Comparison of ENCODE assay signal across 25 cellular contexts in genomic region chr17:82357394-82357793, GRCh38. TPM values are rescaled to one million over a fixed set of nuclear protein-coding genes. Genes with fewer than 3 reads are reported as not detected.
DNase-seq lines count a peak whose midpoint lies in the region; ATAC-seq, FAIRE-seq and TF ChIP-seq lines count a peak whose summit lies in the region.
"Had no signal": no experiment of that assay in that cellular context is flagged by ENCODE, and none has a peak within 500 bp of the region (broad histone marks: within the 10 kb centered on the region; RNA-seq: fewer than 3 reads in every experiment).

No MANE protein-coding gene starts in this region.

- TF ChIP-seq CTCF in MM.1S (IDR thresholded peaks at IDR 0.05; ENCODE audit: low read length) (no peak), H1 (IDR thresholded peaks at IDR 0.05; ENCODE audit: control extremely low read depth in 1 of 3, insufficient read depth in 1 of 3, low read depth in 1 of 3, low read length in 3 of 3) (no peak)

- H2AK5ac ChIP-seq in H1 (ENCODE audit: low read depth, low read length), result no peak overlapping the region

- H3F3A ChIP-seq in MM.1S (ENCODE audit: insufficient read depth, low read length), result peaks cover 9% of the 10 kb centered on the region

- peak overlapping the region; percentile 40 for H2AFZ ChIP-seq in MM.1S (ENCODE audit: low read length)
- H2AFZ ChIP-seq in H1 (ENCODE audit: low read length), result no peak overlapping the region

- H2BK5ac ChIP-seq in H1 (ENCODE audit: low read depth, low read length), result no peak overlapping the region

- TF ChIP-seq RAD21 in H1 (IDR thresholded peaks at IDR 0.05 in 1 of 2, conservative IDR thresholded peaks at IDR 0.05 in 1 of 2; ENCODE audit: low read depth in 2 of 2, low read length in 2 of 2), result no peak

- H4K8ac ChIP-seq in H1 (ENCODE audit: extremely low read depth, insufficient read depth, low read length), result peak overlapping the region; percentile 66

- intact Hi-C loops in left colon (cut with DNase I, micrococcal nuclease), result loop anchor here (5.0 to 10.0 kb wide), 3 partner anchors 55 to 417 kb away; no protein-coding TSS in a partner anchor
- intact Hi-C loops in cardiac septum (cut with DNase I), result no loop called here

- H3K23me2 ChIP-seq in H1 (ENCODE audit: low read depth, low read length), result no peaks in the 10 kb centered on the region

- H3K4me2 ChIP-seq in MM.1S (ENCODE audit: low read depth, low read length) (peak overlapping the region; percentile 78; the same call in 1 of the 2 replicates), H1 (ENCODE audit: insufficient read depth in 1 of 2, low read depth in 2 of 2, low read length in 2 of 2) (no peak overlapping the region)

- H3K79me2 ChIP-seq in MM.1S (ENCODE audit: low read length) (no peaks in the 10 kb centered on the region), H1 (ENCODE audit: control insufficient read depth in 1 of 2, insufficient read depth in 2 of 2, low read length in 2 of 2) (no peaks in the 10 kb centered on the region)

- H3K56ac ChIP-seq in H1 (replicated peaks; ENCODE audit: insufficient read length, low read depth, low read length), result no peak overlapping the region

- H3K4me1 ChIP-seq in MM.1S (ENCODE audit: low read length) (peaks cover 39% of the 10 kb centered on the region), H1 (replicated peaks in 1 of 4; ENCODE audit: control insufficient read depth in 3 of 4, insufficient read depth in 4 of 4, low read length in 3 of 4) (peaks cover 0 to 6% (median 5%) of the 10 kb centered on the region in 4 experiments; a peak in 5 of 7 replicates)

- 0 out of 2 replicates have a peak overlapping the region, but pooled peaks have one; percentile 39 for H2BK12ac ChIP-seq in H1 (ENCODE audit: low read depth, low read length)

- no peaks in the 10 kb centered on the region for H3K9me2 ChIP-seq in MM.1S (replicated peaks; ENCODE audit: insufficient read depth, low read length)

- no peak overlapping the region for H3K4ac ChIP-seq in H1 (replicated peaks; ENCODE audit: insufficient read length, low read depth, low read length)

- DNase-seq in NCI-H146 (lab: John Stamatoyannopoulos, UW), result peak; percentile 62
- no peak for DNase-seq in NCI-H146 treated with DMSO at 0.1 percent for 48 hours (lab: John Stamatoyannopoulos, UW; ENCODE audit: unreplicated experiment)
- no peak for DNase-seq in MM.1S
- DNase-seq in H1 (ENCODE audit: low read depth in 1 of 2, low spot score in 2 of 2), result no peak
- DNase-seq in left colon, result no peak
- no peak for DNase-seq in NCI-H2227 treated with DMSO at 0.1 percent for 48 hours (lab: John Stamatoyannopoulos, UW)
- no peak for DNase-seq in activated T-cell treated with anti-CD3 and anti-CD28 coated beads, Interleukin-2, amount 50 U/mL, for 48 hours
- no peak for DNase-seq in cardiac septum (ENCODE audit: low spot score)
- DNase-seq: AML-193; KBM-7; MV-4-11; NCI-H1105 treated with DMSO at 0.1 percent for 48 hours; NCI-H187 treated with DMSO at 0.1 percent for 48 hours; NCI-H226; NCI-H748 treated with DMSO at 0.1 percent for 48 hours; NK-92 treated with Interleukin-12 subunit alpha and Interleukin-12 subunit beta, amount 100 ng/mL, for 24 hours; T-helper 1 cell had no signal

- 77% methylated on average over 2 of the region's 2 CpGs; no CpG with 5 or more reads in 1 of the 2 experiments for WGBS in H1 (ENCODE audit: extremely low coverage in 1 of 2, insufficient coverage in 1 of 2, insufficient read length in 1 of 2, insufficient replicate concordance in 2 of 2, low coverage in 1 of 2, low lambda C conversion rate in 2 of 2, missing lambda C conversion rate in 1 of 2), 2 experiments

- H3K14ac ChIP-seq in H1 (ENCODE audit: insufficient read length), result no peak overlapping the region

- no peak for ATAC-seq in left colon
- ATAC-seq: Right ventricle myocardium inferior had no signal

- CTCF ChIA-PET in H1 (lab: Charles Lee; ENCODE audit: partially characterized antibody), result interaction anchor here (0.8 to 2.5 kb wide), 10 partner anchors 11 to 196 kb away, joined by 3 to 15 read pairs (median 3); partner anchors contain the start of gene UTS2R

- H3K79me1 ChIP-seq in H1 (ENCODE audit: low read depth, low read length), result no peaks in the 10 kb centered on the region; the same call in 1 of the 2 replicates

- no peaks in the 10 kb centered on the region for H3K9me3 ChIP-seq in MM.1S (replicated peaks; ENCODE audit: insufficient read depth, low read length)
- H3K9me3 ChIP-seq in H1 (ENCODE audit: insufficient read depth in 2 of 2, low read depth in 1 of 2, low read length in 1 of 2), result no peaks in the 10 kb centered on the region
- H3K9me3 ChIP-seq: SJSA1 had no signal

- no peaks in the 10 kb centered on the region for H3K36me3 ChIP-seq in MM.1S (replicated peaks; ENCODE audit: insufficient read depth, low read length)
- H3K36me3 ChIP-seq in H1 (ENCODE audit: control insufficient read depth in 2 of 4, insufficient read depth in 4 of 4, low read length in 3 of 4), result no peaks in the 10 kb centered on the region
- H3K36me3 ChIP-seq: SJSA1 had no signal

- H2BK15ac ChIP-seq in H1 (ENCODE audit: low read length), result no peak overlapping the region

- no peak overlapping the region for H2BK20ac ChIP-seq in H1 (ENCODE audit: low read length)

- no peak overlapping the region for H3K23ac ChIP-seq in H1 (ENCODE audit: insufficient read length)

- H4K5ac ChIP-seq in H1 (ENCODE audit: insufficient read length, low read depth, low read length), result no peak overlapping the region

- TF ChIP-seq POLR2A in H1 (IDR thresholded peaks at IDR 0.05; ENCODE audit: control extremely low read depth in 1 of 2, low read depth in 2 of 2, low read length in 2 of 2), result no peak

- no peaks in the 10 kb centered on the region for H4K20me1 ChIP-seq in MM.1S (ENCODE audit: insufficient read depth, low read length)
- H4K20me1 ChIP-seq in H1 (replicated peaks in 1 of 2; ENCODE audit: control insufficient read depth in 1 of 2, insufficient read depth in 2 of 2, low read length in 2 of 2), result no peaks in the 10 kb centered on the region

- peak overlapping the region; percentile 6 for H4K91ac ChIP-seq in H1 (replicated peaks; ENCODE audit: insufficient read length, low read length)

- H2BK120ac ChIP-seq in H1 (replicated peaks; ENCODE audit: low read depth, low read length), result no peak overlapping the region

- H3K27ac ChIP-seq in MM.1S (ENCODE audit: low read length), result peak overlapping the region; percentile 64; the same call in 1 of the 2 replicates
- no peak overlapping the region for H3K27ac ChIP-seq in H1 (ENCODE audit: low read depth, low read length)
- H3K27ac ChIP-seq: SJSA1 had no signal

- POLR2A ChIA-PET in H1 (lab: Charles Lee; ENCODE audit: partially characterized antibody), result interaction anchor here (1.2 to 2.1 kb wide), 3 partner anchors 9 to 66 kb away, joined by 3 to 5 read pairs (median 3); no protein-coding TSS in a partner anchor

- peak overlapping the region; percentile 48 for H3K9ac ChIP-seq in MM.1S (ENCODE audit: low read length)
- no peak overlapping the region for H3K9ac ChIP-seq in H1 (replicated peaks in 1 of 4; ENCODE audit: extremely low read depth in 1 of 4, low read depth in 3 of 4, low read length in 3 of 4)

- no peak for TF ChIP-seq EP300 in H1 (IDR thresholded peaks at IDR 0.05; ENCODE audit: borderline replicate concordance in 1 of 2, low read depth in 2 of 2, low read length in 2 of 2)

- no peak overlapping the region for H3K18ac ChIP-seq in H1 (ENCODE audit: extremely low read depth, low read length)

- no peaks in the 10 kb centered on the region for H3K27me3 ChIP-seq in MM.1S (replicated peaks; ENCODE audit: insufficient read depth, low read length)
- peaks cover 0 to 3% (median 1%) of the 10 kb centered on the region in 4 experiments; a peak in 3 of 7 replicates for H3K27me3 ChIP-seq in H1 (replicated peaks in 1 of 4; ENCODE audit: control insufficient read depth in 3 of 4, extremely low read depth in 1 of 4, insufficient read depth in 3 of 4, low read length in 3 of 4)
- H3K27me3 ChIP-seq: SJSA1 had no signal

- no peak for FAIRE-seq in H1 (lab: Jason Lieb, UNC)
- FAIRE-seq: GM12878, RCC 7860 had no signal

- H3K4me3 ChIP-seq in MM.1S (ENCODE audit: low read length), result no peak overlapping the region
- no peak overlapping the region for H3K4me3 ChIP-seq in H1 (ENCODE audit: extremely low read depth in 1 of 4, insufficient read depth in 2 of 4, low read depth in 3 of 4, low read length in 4 of 4)
- H3K4me3 ChIP-seq: GM12878, SJSA1 had no signal

RNA-seq across cellular contexts. Expression of gene TEX19, which starts 1.7 kb away (rescaled TPM):
- total RNA-seq in H1 (2021; fragmentation: NEBNext Ultra II Directional; extraction: Animal tissue kit (Norgen Biotek cat#: 25700)), result 0.38 and 0.54 TPM in 2 replicates
- 0.46 and 0.80 TPM in 2 replicates for polyA plus RNA-seq in H1 (2011; rRNA removed)
- 0.85 TPM for polyA plus RNA-seq in H1 (2011; cell fraction: cytosol; rRNA removed)
- 0.83 TPM for polyA plus RNA-seq in H1 (2011; cell fraction: nucleus; rRNA removed)
- polyA plus RNA-seq in H1 (2012, experiment 1 of 2), result 0.40 to 1.3 TPM (median 0.64 TPM) in 4 replicates
- polyA plus RNA-seq in H1 (2012, experiment 2 of 2), result 0.38 TPM
- 0.28 TPM for polyA plus RNA-seq in H1 (2013, experiment 1 of 2)
- 0.35 TPM for polyA plus RNA-seq in H1 (2013, experiment 2 of 2)
- polyA minus RNA-seq in H1 (2011; rRNA and poly(A)+ RNA removed), result 1.6 TPM in 2 replicates
- polyA minus RNA-seq in H1 (2011; cell fraction: cytosol; rRNA and poly(A)+ RNA removed), result 0.95 TPM
- 0.60 TPM for polyA minus RNA-seq in H1 (2011; cell fraction: nucleus; rRNA and poly(A)+ RNA removed)
- not detected for total RNA-seq in left colon
- total RNA-seq in cardiac septum, result not detected
- total RNA-seq: A172, Right ventricle myocardium inferior had no signal
- polyA plus RNA-seq: CD14-positive monocyte had no signal

RNA-seq across cellular contexts. Expression of gene UTS2R, which starts 14.2 kb away (rescaled TPM):
- total RNA-seq in H1 (2021; fragmentation: NEBNext Ultra II Directional; extraction: Animal tissue kit (Norgen Biotek cat#: 25700)), result 0.63 TPM in 1 of 2 replicates, not detected in the other
- 0.27 and 0.49 TPM in 2 replicates for polyA plus RNA-seq in H1 (2011; rRNA removed)
- polyA plus RNA-seq in H1 (2011; cell fraction: cytosol; rRNA removed), result 0.16 TPM
- 0.73 TPM for polyA plus RNA-seq in H1 (2011; cell fraction: nucleus; rRNA removed)
- polyA plus RNA-seq in H1 (2012, experiment 1 of 2), result 0.17 to 0.27 TPM (median 0.20 TPM) in 3 of 4 replicates, not detected in the other
- not detected for polyA plus RNA-seq in H1 (2012, experiment 2 of 2)
- 0.47 TPM for polyA plus RNA-seq in H1 (2013, experiment 1 of 2)
- 0.33 TPM for polyA plus RNA-seq in H1 (2013, experiment 2 of 2)
- polyA minus RNA-seq in H1 (2011; rRNA and poly(A)+ RNA removed), result not detected in 2 replicates
- not detected for polyA minus RNA-seq in H1 (2011; cell fraction: cytosol; rRNA and poly(A)+ RNA removed)
- not detected for polyA minus RNA-seq in H1 (2011; cell fraction: nucleus; rRNA and poly(A)+ RNA removed)
- total RNA-seq in left colon (not detected), cardiac septum (0.51 TPM)
- total RNA-seq: A172, H7 had no signal
- polyA plus RNA-seq: AG04450, CD14-positive monocyte had no signal

RNA-seq across cellular contexts. Expression of gene SECTM1, which starts 23.8 kb away (rescaled TPM):
- total RNA-seq in H1 (2021; fragmentation: NEBNext Ultra II Directional; extraction: Animal tissue kit (Norgen Biotek cat#: 25700)), result 0.20 and 0.57 TPM in 2 replicates
- 0.46 and 0.65 TPM in 2 replicates for polyA plus RNA-seq in H1 (2011; rRNA removed)
- polyA plus RNA-seq in H1 (2011; cell fraction: cytosol; rRNA removed), result 0.69 TPM
- 0.36 TPM for polyA plus RNA-seq in H1 (2011; cell fraction: nucleus; rRNA removed)
- 0.42 to 0.99 TPM (median 0.48 TPM) in 3 of 4 replicates, not detected in the other for polyA plus RNA-seq in H1 (2012, experiment 1 of 2)
- polyA plus RNA-seq in H1 (2012, experiment 2 of 2), result 0.29 TPM
- 0.14 TPM for polyA plus RNA-seq in H1 (2013, experiment 1 of 2)
- 0.20 TPM for polyA plus RNA-seq in H1 (2013, experiment 2 of 2)
- polyA minus RNA-seq in H1 (2011; rRNA and poly(A)+ RNA removed), result 0.35 and 0.68 TPM in 2 replicates
- polyA minus RNA-seq in H1 (2011; cell fraction: cytosol; rRNA and poly(A)+ RNA removed), result not detected
- polyA minus RNA-seq in H1 (2011; cell fraction: nucleus; rRNA and poly(A)+ RNA removed), result not detected
- total RNA-seq in left colon, result 100 to 1,000 TPM in 1 of 2 donors, 10 to 100 TPM in 1; 78.5 to 127 TPM
- 2.0 TPM for total RNA-seq in cardiac septum
- total RNA-seq: GM12878 had no signal

RNA-seq across cellular contexts. Expression of gene CD7, which starts 40.0 kb away (rescaled TPM):
- 0.86 and 1.3 TPM in 2 replicates for total RNA-seq in H1 (2021; fragmentation: NEBNext Ultra II Directional; extraction: Animal tissue kit (Norgen Biotek cat#: 25700))
- polyA plus RNA-seq in H1 (2011; rRNA removed), result 0.83 and 1.8 TPM in 2 replicates
- 0.90 TPM for polyA plus RNA-seq in H1 (2011; cell fraction: cytosol; rRNA removed)
- 1.3 TPM for polyA plus RNA-seq in H1 (2011; cell fraction: nucleus; rRNA removed)
- polyA plus RNA-seq in H1 (2012, experiment 1 of 2), result 0.37 to 2.0 TPM (median 1.2 TPM) in 4 replicates
- polyA plus RNA-seq in H1 (2012, experiment 2 of 2), result 0.37 TPM
- polyA plus RNA-seq in H1 (2013, experiment 1 of 2), result 1.7 TPM
- 1.9 TPM for polyA plus RNA-seq in H1 (2013, experiment 2 of 2)
- 0.12 TPM in 1 of 2 replicates, not detected in the other for polyA minus RNA-seq in H1 (2011; rRNA and poly(A)+ RNA removed)
- polyA minus RNA-seq in H1 (2011; cell fraction: cytosol; rRNA and poly(A)+ RNA removed), result not detected
- 0.50 TPM for polyA minus RNA-seq in H1 (2011; cell fraction: nucleus; rRNA and poly(A)+ RNA removed)
- total RNA-seq in left colon, result 10 to 100 TPM in 1 of 2 donors, 1 to 10 TPM in 1; 5.2 to 10.0 TPM
- 0.62 TPM for total RNA-seq in cardiac septum
- total RNA-seq: A172, SJSA1 had no signal
- polyA plus RNA-seq: GM12878 had no signal

Comparison
In these comparisons a context has a peak if more than half of its experiments do, and no peak if none do; other contexts are left out.
1. RNA of gene SECTM1, which starts 23.8 kb away (total RNA-seq): 78.5 to 127 TPM in left colon; 2.0 TPM in cardiac septum (single experiment) and 0.20 to 0.57 TPM in H1; every median in the first group is over 10 times any median in the second.